ENCODE assay signal across 24 cellular contexts in genomic region chr3:126538316-126538715, GRCh38. TPM values are rescaled to one million over a fixed set of nuclear protein-coding genes. Genes with fewer than 3 reads are reported as not detected.
DNase-seq lines count a peak whose midpoint lies in the region; ATAC-seq, FAIRE-seq and TF ChIP-seq lines count a peak whose summit lies in the region.
"Had no signal": no experiment of that assay in that cellular context is flagged by ENCODE, and none has a peak within 500 bp of the region (broad histone marks: within the 10 kb centered on the region; RNA-seq: fewer than 3 reads in every experiment).

No MANE protein-coding gene starts in this region.

- H3K4me3 Mint-ChIP-seq in osteocyte (ENCODE audit: unreplicated experiment), result no peak overlapping the region
- no peak overlapping the region for H3K4me3 Mint-ChIP-seq in activated CD4-positive, alpha-beta memory T cell treated with anti-CD3 and anti-CD28 coated beads, Interleukin-2, amount 10 ng/mL, durations not matched to agents 7 days and 5 days
- H3K4me3 Mint-ChIP-seq: activated CD8-positive, alpha-beta memory T cell treated with anti-CD3 and anti-CD28 coated beads, Interleukin-2, amount 10 ng/mL, durations not matched to agents 7 days and 5 days; activated T-helper 17 cell treated with anti-CD3 and anti-CD28 coated beads, Interleukin-2, amount 50 U/mL, for 72 hours; HFFc6 had no signal

- POLR2A ChIA-PET in HepG2 (lab: Yijun Ruan, JAX), result interaction anchor here (1.2 kb wide), 1 partner anchor 9 kb away, joined by 5 read pairs; no protein-coding TSS in a partner anchor
- POLR2A ChIA-PET in activated CD4-positive, alpha-beta memory T cell treated with anti-CD3 and anti-CD28 coated beads, Interleukin-2, amount 10 ng/mL, durations not matched to agents 7 days and 5 days (lab: Charles Lee), result no interaction called here

- TF ChIP-seq POLR2A in HepG2 (IDR thresholded peaks at IDR 0.05; ENCODE audit: insufficient read depth in 1 of 2, low read depth in 2 of 2, low read length in 2 of 2), result no peak

- H3K4me1 ChIP-seq in liver (ENCODE audit: control insufficient read depth in 4 of 4, insufficient read depth in 4 of 4, low read length in 3 of 4) (peaks cover 2 to 41% (median 20%) of the 10 kb centered on the region in 4 donors), HepG2 (ENCODE audit: insufficient read depth, low read length) (no peaks in the 10 kb centered on the region)
- H3K4me1 ChIP-seq: adrenal gland had no signal

- TF ChIP-seq EP300 in HepG2 (IDR thresholded peaks at IDR 0.05; ENCODE audit: low read depth in 2 of 2, low read length in 2 of 2), result no peak
- TF ChIP-seq EP300 in HepG2 (CRISPR knock-in tag; IDR thresholded peaks at IDR 0.05; ENCODE audit: borderline replicate concordance), result no peak

- peaks cover 27% of the 10 kb centered on the region for H3K27me3 Mint-ChIP-seq in osteocyte (ENCODE audit: unreplicated experiment)
- H3K27me3 Mint-ChIP-seq in activated CD4-positive, alpha-beta memory T cell treated with anti-CD3 and anti-CD28 coated beads, Interleukin-2, amount 10 ng/mL, durations not matched to agents 7 days and 5 days, result peaks cover 10% of the 10 kb centered on the region

- H3K27me3 ChIP-seq in liver (ENCODE audit: control insufficient read depth in 4 of 4, insufficient read depth in 4 of 4, low read length in 3 of 4), result no peaks in the 10 kb centered on the region
- H3K27me3 ChIP-seq in HepG2 (ENCODE audit: control insufficient read depth in 1 of 2, insufficient read depth in 2 of 2, low read length in 2 of 2), result no peaks in the 10 kb centered on the region

- 66% methylated on average over 9 of the region's 9 CpGs for WGBS in liver
- 100% methylated on average over 5 of the region's 9 CpGs for WGBS in HepG2 (ENCODE audit: low lambda C conversion rate)

- FAIRE-seq in HepG2 (lab: Jason Lieb, UNC), result no peak
- FAIRE-seq: bronchial epithelial cell, K562, RCC 7860 had no signal

- in situ Hi-C loops in HepG2 (cut with HindIII; ENCODE audit: extremely low pct_ligation_motif_present, low pct_unique_long_range_greater_than_20kb), result no loop called here

- CTCF ChIA-PET in HepG2 (lab: Yijun Ruan, JAX; ENCODE audit: low intra/inter-chr PET ratio, low total read pairs), result no interaction called here
- CTCF ChIA-PET in activated CD4-positive, alpha-beta memory T cell treated with anti-CD3 and anti-CD28 coated beads, Interleukin-2, amount 10 ng/mL, durations not matched to agents 7 days and 5 days (lab: Charles Lee), result no interaction called here

- TF ChIP-seq RAD21 in liver (IDR thresholded peaks at IDR 0.05) (no peak), HepG2 (CRISPR knock-in tag; IDR thresholded peaks at IDR 0.05) (no peak)

- H3K4me2 ChIP-seq in HepG2 (ENCODE audit: low read depth, low read length), result no peak overlapping the region

- H3K9ac ChIP-seq in liver (ENCODE audit: low read depth in 1 of 2, low read length in 2 of 2) (no peak overlapping the region), HepG2 (ENCODE audit: insufficient read depth, low read depth, low read length) (no peak overlapping the region)

- H3K4me1 Mint-ChIP-seq in osteocyte (ENCODE audit: unreplicated experiment), result peaks cover 20% of the 10 kb centered on the region
- peaks cover 3% of the 10 kb centered on the region for H3K4me1 Mint-ChIP-seq in activated CD4-positive, alpha-beta memory T cell treated with anti-CD3 and anti-CD28 coated beads, Interleukin-2, amount 10 ng/mL, durations not matched to agents 7 days and 5 days
- H3K4me1 Mint-ChIP-seq: activated T-helper 17 cell treated with anti-CD3 and anti-CD28 coated beads, Interleukin-2, amount 50 U/mL, for 72 hours had no signal

- H3K27ac ChIP-seq in liver (ENCODE audit: low read depth in 1 of 2, low read length in 2 of 2) (peak overlapping the region; percentile 83 to 92), HepG2 (ENCODE audit: extremely low read length, insufficient read depth, low read length) (no peak overlapping the region)
- H3K27ac ChIP-seq: adrenal gland, stomach had no signal

- H3K9me3 ChIP-seq in liver (ENCODE audit: control insufficient read depth in 4 of 4, low read length in 3 of 4) (no peaks in the 10 kb centered on the region), HepG2 (ENCODE audit: low read length) (no peaks in the 10 kb centered on the region)
- H3K9me3 ChIP-seq: adrenal gland, mucosa of descending colon had no signal

- TF ChIP-seq CTCF in liver (IDR thresholded peaks at IDR 0.05; ENCODE audit: low read depth, low read length, missing input control) (no peak), HepG2 (CRISPR knock-in tag; IDR thresholded peaks at IDR 0.05) (no peak), osteocyte (IDR thresholded peaks at IDR 0.05) (no peak)

- H3K79me2 ChIP-seq in HepG2 (ENCODE audit: insufficient read depth, low read length), result peaks cover 2% of the 10 kb centered on the region

- no peaks in the 10 kb centered on the region; the same call in 1 of the 2 replicates for H4K20me1 ChIP-seq in HepG2 (ENCODE audit: insufficient read depth, low read length)

- no peak for ATAC-seq in HepG2
- ATAC-seq in GM19351 (IDR thresholded peaks at IDR 0.05; ENCODE audit: unreplicated experiment), result no peak
- no peak for ATAC-seq in HG03108 (IDR thresholded peaks at IDR 0.05; ENCODE audit: unreplicated experiment)
- ATAC-seq in GM21825 (IDR thresholded peaks at IDR 0.05; ENCODE audit: unreplicated experiment), result no peak
- ATAC-seq: activated CD8-positive, alpha-beta memory T cell treated with anti-CD3 and anti-CD28 coated beads, Interleukin-2, amount 10 ng/mL, durations not matched to agents 7 days and 5 days; activated T-helper 17 cell treated with anti-CD3 and anti-CD28 coated beads, Interleukin-2, amount 50 U/mL, for 72 hours had no signal

- BruUV-seq in HepG2 (replicated peaks; lab: Mats Ljungman, UMichigan), result no TSS peak

- no peak overlapping the region for H3K27ac Mint-ChIP-seq in osteocyte (ENCODE audit: unreplicated experiment)
- no peak overlapping the region for H3K27ac Mint-ChIP-seq in activated CD4-positive, alpha-beta memory T cell treated with anti-CD3 and anti-CD28 coated beads, Interleukin-2, amount 10 ng/mL, durations not matched to agents 7 days and 5 days
- H3K27ac Mint-ChIP-seq: activated CD8-positive, alpha-beta memory T cell treated with anti-CD3 and anti-CD28 coated beads, Interleukin-2, amount 10 ng/mL, durations not matched to agents 7 days and 5 days; activated T-helper 17 cell treated with anti-CD3 and anti-CD28 coated beads, Interleukin-2, amount 50 U/mL, for 72 hours had no signal

- DNase-seq in HepG2 (ENCODE audit: low spot score), result no peak
- DNase-seq in ecto neural progenitor cell (ENCODE audit: low spot score), result peak; percentile 45
- peak; percentile 82 for DNase-seq in osteocyte (ENCODE audit: extremely low spot score, unreplicated experiment)
- no peak for DNase-seq in activated CD4-positive, alpha-beta memory T cell treated with anti-CD3 and anti-CD28 coated beads, Interleukin-2, amount 10 ng/mL, durations not matched to agents 7 days and 5 days
- DNase-seq: activated CD8-positive, alpha-beta memory T cell treated with anti-CD3 and anti-CD28 coated beads, Interleukin-2, amount 10 ng/mL, durations not matched to agents 7 days and 5 days; DND-41; erythroblast; foreskin melanocyte; HFFc6; NCI-H187; NCI-H446; stomach; T1000 had no signal

- no peaks in the 10 kb centered on the region for H3K36me3 Mint-ChIP-seq in osteocyte (ENCODE audit: unreplicated experiment)
- no peaks in the 10 kb centered on the region for H3K36me3 Mint-ChIP-seq in activated CD4-positive, alpha-beta memory T cell treated with anti-CD3 and anti-CD28 coated beads, Interleukin-2, amount 10 ng/mL, durations not matched to agents 7 days and 5 days (ENCODE audit: low read depth)
- H3K36me3 Mint-ChIP-seq: activated CD8-positive, alpha-beta memory T cell treated with anti-CD3 and anti-CD28 coated beads, Interleukin-2, amount 10 ng/mL, durations not matched to agents 7 days and 5 days had no signal

- H3K9me3 Mint-ChIP-seq in osteocyte (ENCODE audit: unreplicated experiment), result peaks cover 4% of the 10 kb centered on the region
- H3K9me3 Mint-ChIP-seq in activated CD4-positive, alpha-beta memory T cell treated with anti-CD3 and anti-CD28 coated beads, Interleukin-2, amount 10 ng/mL, durations not matched to agents 7 days and 5 days, result peaks cover 4% of the 10 kb centered on the region
- H3K9me3 Mint-ChIP-seq: activated T-helper 17 cell treated with anti-CD3 and anti-CD28 coated beads, Interleukin-2, amount 50 U/mL, for 72 hours; HFFc6 had no signal

- no peak overlapping the region for H2AFZ ChIP-seq in HepG2 (ENCODE audit: low read length)

- no peak overlapping the region for H3K4me3 ChIP-seq in liver (ENCODE audit: low read depth in 1 of 3, low read length in 3 of 3)
- H3K4me3 ChIP-seq in HepG2 (replicated peaks in 1 of 3; ENCODE audit: insufficient read depth in 1 of 3, low read depth in 2 of 3, low read length in 3 of 3), result no peak overlapping the region
- H3K4me3 ChIP-seq: adrenal gland, K562, mucosa of descending colon, stomach had no signal

- peaks cover 0 to 9% (median 1%) of the 10 kb centered on the region in 4 donors for H3K36me3 ChIP-seq in liver (ENCODE audit: control insufficient read depth in 4 of 4, insufficient read depth in 3 of 4, low read depth in 1 of 4, low read length in 3 of 4)
- peaks cover 14 to 35% of the 10 kb centered on the region in 2 experiments for H3K36me3 ChIP-seq in HepG2 (replicated peaks in 1 of 2; ENCODE audit: control insufficient read depth in 1 of 2, insufficient read depth in 2 of 2, low read length in 2 of 2)
- H3K36me3 ChIP-seq: adrenal gland, stomach had no signal

- intact Hi-C loops in HepG2 (cut with micrococcal nuclease; ENCODE audit: unreplicated experiment), result no loop called here

RNA-seq across cellular contexts. Expression of gene CHST13, which starts 14.4 kb away (rescaled TPM):
- total RNA-seq in liver (10 to 100 TPM; 19.7 to 39.1 TPM), HepG2 (2016; rRNA removed; fragmentation: Illumina TruSeq; extraction: Trizol) (16.1 and 43.1 TPM in 2 replicates), osteocyte (not detected in 2 replicates)
- polyA plus RNA-seq in liver (10 to 100 TPM; 22.1 to 28.3 TPM), HepG2 (2011; rRNA removed) (32.0 and 50.7 TPM in 2 replicates)
- total RNA-seq in HepG2 (2016; cell fraction: cytosol; rRNA removed; fragmentation: Illumina TruSeq; extraction: Trizol; ENCODE audit: low read depth), result 8.0 and 11.1 TPM in 2 replicates
- 15.2 and 40.9 TPM in 2 replicates for total RNA-seq in HepG2 (2016; cell fraction: insoluble cytoplasmic fraction; rRNA removed; fragmentation: Illumina TruSeq; extraction: Trizol)
- total RNA-seq in HepG2 (2016; cell fraction: membrane; rRNA removed; fragmentation: Illumina TruSeq; extraction: Trizol), result 18.0 and 22.7 TPM in 2 replicates
- 29.6 and 33.9 TPM in 2 replicates for total RNA-seq in HepG2 (2016; cell fraction: nucleus; rRNA removed; fragmentation: Illumina TruSeq; extraction: Trizol)
- 31.3 and 65.1 TPM in 2 replicates for polyA plus RNA-seq in HepG2 (2011; cell fraction: cytosol; rRNA removed)
- polyA plus RNA-seq in HepG2 (2011; cell fraction: nucleus; rRNA removed), result 65.1 and 66.5 TPM in 2 replicates
- 30.3 and 44.6 TPM in 2 replicates for polyA plus RNA-seq in HepG2 (2012)
- 10.6 and 12.9 TPM in 2 replicates for polyA plus RNA-seq in HepG2 (2016; cell fraction: cytosol; fragmentation: Illumina TruSeq; extraction: Trizol; ENCODE audit: low read depth)
- 21.1 and 21.2 TPM in 2 replicates for polyA plus RNA-seq in HepG2 (2016; cell fraction: insoluble cytoplasmic fraction; fragmentation: Illumina TruSeq; extraction: Trizol; ENCODE audit: low read depth)
- polyA plus RNA-seq in HepG2 (2016; cell fraction: membrane; fragmentation: Illumina TruSeq; extraction: Trizol; ENCODE audit: low read depth), result 18.9 and 20.1 TPM in 2 replicates
- 72.0 and 85.3 TPM in 2 replicates for polyA plus RNA-seq in HepG2 (2016; cell fraction: nucleus; fragmentation: Illumina TruSeq; extraction: Trizol; ENCODE audit: insufficient read depth, low read depth)
- polyA minus RNA-seq in HepG2 (2011; rRNA and poly(A)+ RNA removed; ENCODE audit: low replicate concordance), result 47.2 TPM in 1 of 2 replicates, not detected in the other
- polyA minus RNA-seq in HepG2 (2011; cell fraction: cytosol; rRNA and poly(A)+ RNA removed), result 30.8 and 35.4 TPM in 2 replicates
- polyA minus RNA-seq in HepG2 (2011; cell fraction: nucleus; rRNA and poly(A)+ RNA removed), result 5.7 and 6.3 TPM in 2 replicates
- total RNA-seq in activated CD4-positive, alpha-beta memory T cell treated with anti-CD3 and anti-CD28 coated beads, Interleukin-2, amount 10 ng/mL, durations not matched to agents 7 days and 5 days, result not detected
- total RNA-seq: activated CD8-positive, alpha-beta memory T cell treated with anti-CD3 and anti-CD28 coated beads, Interleukin-2, amount 10 ng/mL, durations not matched to agents 7 days and 5 days; activated T-helper 17 cell treated with anti-CD3 and anti-CD28 coated beads, Interleukin-2, amount 50 U/mL, for 72 hours; bronchial epithelial cell; HFFc6; K562; skeletal muscle tissue had no signal
- polyA plus RNA-seq: K562 had no signal

RNA-seq across cellular contexts. Expression of gene C3orf22, which starts 20.4 kb away (rescaled TPM):
- total RNA-seq in liver, result not detected
- polyA plus RNA-seq in liver, result not detected
- not detected in 2 replicates for total RNA-seq in HepG2 (2016; rRNA removed; fragmentation: Illumina TruSeq; extraction: Trizol)
- not detected in 2 replicates for total RNA-seq in HepG2 (2016; cell fraction: cytosol; rRNA removed; fragmentation: Illumina TruSeq; extraction: Trizol; ENCODE audit: low read depth)
- total RNA-seq in HepG2 (2016; cell fraction: insoluble cytoplasmic fraction; rRNA removed; fragmentation: Illumina TruSeq; extraction: Trizol), result not detected in 2 replicates
- not detected in 2 replicates for total RNA-seq in HepG2 (2016; cell fraction: membrane; rRNA removed; fragmentation: Illumina TruSeq; extraction: Trizol)
- total RNA-seq in HepG2 (2016; cell fraction: nucleus; rRNA removed; fragmentation: Illumina TruSeq; extraction: Trizol), result not detected in 2 replicates
- not detected in 2 replicates for polyA plus RNA-seq in HepG2 (2011; rRNA removed)
- polyA plus RNA-seq in HepG2 (2011; cell fraction: cytosol; rRNA removed), result not detected in 2 replicates
- polyA plus RNA-seq in HepG2 (2011; cell fraction: nucleus; rRNA removed), result not detected in 2 replicates
- 0.15 and 0.17 TPM in 2 replicates for polyA plus RNA-seq in HepG2 (2012)
- polyA plus RNA-seq in HepG2 (2016; cell fraction: cytosol; fragmentation: Illumina TruSeq; extraction: Trizol; ENCODE audit: low read depth), result not detected in 2 replicates
- not detected in 2 replicates for polyA plus RNA-seq in HepG2 (2016; cell fraction: insoluble cytoplasmic fraction; fragmentation: Illumina TruSeq; extraction: Trizol; ENCODE audit: low read depth)
- not detected in 2 replicates for polyA plus RNA-seq in HepG2 (2016; cell fraction: membrane; fragmentation: Illumina TruSeq; extraction: Trizol; ENCODE audit: low read depth)
- not detected in 2 replicates for polyA plus RNA-seq in HepG2 (2016; cell fraction: nucleus; fragmentation: Illumina TruSeq; extraction: Trizol; ENCODE audit: insufficient read depth, low read depth)
- not detected in 2 replicates for polyA minus RNA-seq in HepG2 (2011; rRNA and poly(A)+ RNA removed; ENCODE audit: low replicate concordance)
- not detected in 2 replicates for polyA minus RNA-seq in HepG2 (2011; cell fraction: cytosol; rRNA and poly(A)+ RNA removed)
- not detected in 2 replicates for polyA minus RNA-seq in HepG2 (2011; cell fraction: nucleus; rRNA and poly(A)+ RNA removed)
- not detected in 2 replicates for total RNA-seq in osteocyte
- total RNA-seq in activated CD4-positive, alpha-beta memory T cell treated with anti-CD3 and anti-CD28 coated beads, Interleukin-2, amount 10 ng/mL, durations not matched to agents 7 days and 5 days, result not detected
- total RNA-seq: activated CD8-positive, alpha-beta memory T cell treated with anti-CD3 and anti-CD28 coated beads, Interleukin-2, amount 10 ng/mL, durations not matched to agents 7 days and 5 days; activated T-helper 17 cell treated with anti-CD3 and anti-CD28 coated beads, Interleukin-2, amount 50 U/mL, for 72 hours; adrenal gland; bronchial epithelial cell; HFFc6; K562; mucosa of descending colon; stomach had no signal
- polyA plus RNA-seq: adrenal gland, K562, stomach had no signal

RNA-seq across cellular contexts. Expression of gene UROC1, which starts 20.7 kb away (rescaled TPM):
- 10 to 100 TPM in 1 of 2 donors, 1 to 10 TPM in 1; 5.9 to 28.4 TPM for total RNA-seq in liver
- polyA plus RNA-seq in liver, result 10 to 100 TPM; 16.5 to 20.0 TPM
- total RNA-seq in HepG2 (2016; rRNA removed; fragmentation: Illumina TruSeq; extraction: Trizol), result 0.71 and 0.74 TPM in 2 replicates
- 0.09 TPM in 1 of 2 replicates, not detected in the other for total RNA-seq in HepG2 (2016; cell fraction: cytosol; rRNA removed; fragmentation: Illumina TruSeq; extraction: Trizol; ENCODE audit: low read depth)
- total RNA-seq in HepG2 (2016; cell fraction: insoluble cytoplasmic fraction; rRNA removed; fragmentation: Illumina TruSeq; extraction: Trizol), result 0.39 and 0.97 TPM in 2 replicates
- total RNA-seq in HepG2 (2016; cell fraction: membrane; rRNA removed; fragmentation: Illumina TruSeq; extraction: Trizol), result 0.24 and 0.25 TPM in 2 replicates
- 0.69 and 0.87 TPM in 2 replicates for total RNA-seq in HepG2 (2016; cell fraction: nucleus; rRNA removed; fragmentation: Illumina TruSeq; extraction: Trizol)
- 1.3 and 2.0 TPM in 2 replicates for polyA plus RNA-seq in HepG2 (2011; rRNA removed)
- polyA plus RNA-seq in HepG2 (2011; cell fraction: cytosol; rRNA removed), result 0.65 and 0.95 TPM in 2 replicates
- polyA plus RNA-seq in HepG2 (2011; cell fraction: nucleus; rRNA removed), result 6.6 and 8.2 TPM in 2 replicates
- polyA plus RNA-seq in HepG2 (2012), result 1.1 and 2.5 TPM in 2 replicates
- 0.12 and 0.17 TPM in 2 replicates for polyA plus RNA-seq in HepG2 (2016; cell fraction: cytosol; fragmentation: Illumina TruSeq; extraction: Trizol; ENCODE audit: low read depth)
- polyA plus RNA-seq in HepG2 (2016; cell fraction: insoluble cytoplasmic fraction; fragmentation: Illumina TruSeq; extraction: Trizol; ENCODE audit: low read depth), result 0.78 and 0.88 TPM in 2 replicates
- polyA plus RNA-seq in HepG2 (2016; cell fraction: membrane; fragmentation: Illumina TruSeq; extraction: Trizol; ENCODE audit: low read depth), result 0.21 and 0.22 TPM in 2 replicates
- polyA plus RNA-seq in HepG2 (2016; cell fraction: nucleus; fragmentation: Illumina TruSeq; extraction: Trizol; ENCODE audit: insufficient read depth, low read depth), result 2.7 and 2.8 TPM in 2 replicates
- polyA minus RNA-seq in HepG2 (2011; rRNA and poly(A)+ RNA removed; ENCODE audit: low replicate concordance), result 2.2 TPM in 1 of 2 replicates, not detected in the other
- polyA minus RNA-seq in HepG2 (2011; cell fraction: cytosol; rRNA and poly(A)+ RNA removed), result 0.53 and 0.59 TPM in 2 replicates
- 0.75 and 1.2 TPM in 2 replicates for polyA minus RNA-seq in HepG2 (2011; cell fraction: nucleus; rRNA and poly(A)+ RNA removed)
- not detected in 2 replicates for total RNA-seq in osteocyte
- total RNA-seq in activated CD4-positive, alpha-beta memory T cell treated with anti-CD3 and anti-CD28 coated beads, Interleukin-2, amount 10 ng/mL, durations not matched to agents 7 days and 5 days, result not detected
- total RNA-seq: activated CD8-positive, alpha-beta memory T cell treated with anti-CD3 and anti-CD28 coated beads, Interleukin-2, amount 10 ng/mL, durations not matched to agents 7 days and 5 days; activated T-helper 17 cell treated with anti-CD3 and anti-CD28 coated beads, Interleukin-2, amount 50 U/mL, for 72 hours; bronchial epithelial cell; HFFc6; K562; mucosa of descending colon; skeletal muscle tissue; stomach had no signal
- polyA plus RNA-seq: K562, stomach had no signal

Comparison
In these comparisons a context has a peak if more than half of its experiments do, and no peak if none do; other contexts are left out.
1. DNase-seq: peak in ecto neural progenitor cell (single experiment) and osteocyte (single experiment); none in HepG2 (single experiment) and activated CD4-positive, alpha-beta memory T cell treated with anti-CD3 and anti-CD28 coated beads, Interleukin-2, amount 10 ng/mL, durations not matched to agents 7 days and 5 days (single experiment).